ENCODE assay signal across 8 cellular contexts in the genomic region with DNA sequence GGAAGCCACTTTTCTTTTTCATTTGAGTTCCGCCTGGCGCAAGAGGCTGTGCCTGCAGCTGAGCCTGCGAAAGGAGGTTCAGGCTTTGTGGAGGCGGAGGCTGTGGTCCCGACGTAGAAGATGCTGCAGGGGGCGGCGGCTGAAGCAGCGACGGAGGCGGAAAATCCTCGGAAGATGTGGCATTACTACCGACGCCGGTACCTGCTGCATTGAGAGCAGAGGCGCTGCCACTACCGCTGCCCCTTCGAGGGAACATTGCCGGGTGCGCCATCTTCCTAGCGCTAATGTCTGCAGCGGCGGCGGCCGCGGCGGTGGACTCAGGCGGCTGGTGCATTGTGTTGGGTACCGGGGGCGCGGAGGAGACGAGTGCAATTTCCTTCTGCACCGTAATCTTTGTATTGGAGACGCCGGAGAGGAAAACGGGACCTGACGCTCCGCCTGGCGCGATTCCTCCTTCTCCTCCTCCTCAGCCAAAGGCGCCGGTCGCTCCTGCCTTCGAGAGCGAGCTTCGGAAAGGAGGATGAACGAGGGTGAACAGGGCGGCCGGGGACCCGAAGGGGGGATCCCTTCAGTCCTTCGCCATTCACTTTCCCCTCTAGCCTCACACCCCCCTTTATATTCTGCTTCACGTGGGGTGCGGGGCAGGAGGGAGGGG. TPM values are rescaled to one million over a fixed set of nuclear protein-coding genes. Genes with fewer than 3 reads are reported as not detected.
DNase-seq lines count a peak whose midpoint lies in the region; ATAC-seq and TF ChIP-seq lines count a peak whose summit lies in the region.

A gene (minus strand): TSS at position 590 of the 655 bp plus-strand sequence. CDS start 256 bp downstream, at position 334.

- DNase-seq in DMS79 (lab: John Stamatoyannopoulos, UW) (peak; percentile 27), KBM-7 (peak; percentile 60), WERI-Rb-1 (peak; percentile 22), T47D (ENCODE audit: low read depth in 1 of 2, low spot score in 1 of 2) (peak; percentile 13 to 20), gastrocnemius medialis (no peak)

- intact Hi-C loops in gastrocnemius medialis (cut with DNase I; ENCODE audit: low total_unique reads): loop anchor here (2.0 to 10.0 kb wide), 4 partner anchors 95 to 421 kb away; no protein-coding TSS in a partner anchor

- peak within 1 kb of the TSS; percentile 71 for H3K9ac ChIP-seq in iPS-18a (ENCODE audit: low read length)

- H3K27ac ChIP-seq in WERI-Rb-1 (peak within 1 kb of the TSS; percentile 82), iPS-18a (ENCODE audit: low read length) (peak within 1 kb of the TSS; percentile 44), gastrocnemius medialis (peak within 1 kb of the TSS; percentile 97 to 100 (median 99))

- peak in 1 of 2 donors; percentile 11 for TF ChIP-seq POLR2A in gastrocnemius medialis (IDR thresholded peaks at IDR 0.05)

- TF ChIP-seq CTCF in WERI-Rb-1 (IDR thresholded peaks at IDR 0.05; ENCODE audit: low read depth, low read length): no peak
- no peak for TF ChIP-seq CTCF in gastrocnemius medialis (IDR thresholded peaks at IDR 0.05 in 4 of 5, conservative IDR thresholded peaks at IDR 0.05 in 1 of 5)

- H3K36me3 ChIP-seq in WERI-Rb-1 (peaks cover 13% of the 10 kb centered on the region), iPS-18a (ENCODE audit: control insufficient read depth, low read depth, low read length) (peaks cover 6% of the 10 kb centered on the region), gastrocnemius medialis (no peaks in the 10 kb centered on the region)

- H3K27me3 ChIP-seq in WERI-Rb-1 (ENCODE audit: insufficient read depth, low read depth, severe bottlenecking) (no peaks in the 10 kb centered on the region), iPS-18a (ENCODE audit: control insufficient read depth, insufficient read depth, low read length) (no peaks in the 10 kb centered on the region), gastrocnemius medialis (no peaks in the 10 kb centered on the region)

- H3K4me3 ChIP-seq in WERI-Rb-1 (ENCODE audit: low read depth, low read length): peak within 1 kb of the TSS; percentile 80
- H3K4me3 ChIP-seq in iPS-18a (ENCODE audit: low read length): peak within 1 kb of the TSS; percentile 85
- H3K4me3 ChIP-seq in gastrocnemius medialis: peak within 1 kb of the TSS; percentile 85 to 98 (median 97)

- H3K9me3 ChIP-seq in WERI-Rb-1 (ENCODE audit: severe bottlenecking) (no peaks in the 10 kb centered on the region), iPS-18a (ENCODE audit: control insufficient read depth, low read depth, low read length) (no peaks in the 10 kb centered on the region), gastrocnemius medialis (no peaks in the 10 kb centered on the region)

- ATAC-seq in gastrocnemius medialis: no peak
- no peak for ATAC-seq in GM19463 (IDR thresholded peaks at IDR 0.05; ENCODE audit: unreplicated experiment)
- ATAC-seq in HG02840 (IDR thresholded peaks at IDR 0.05; ENCODE audit: low FRiP score, unreplicated experiment): no peak

- H3K4me1 ChIP-seq in iPS-18a (ENCODE audit: control insufficient read depth, low read depth, low read length): peaks cover 44% of the 10 kb centered on the region
- H3K4me1 ChIP-seq in gastrocnemius medialis: peaks cover 23 to 34% of the 10 kb centered on the region in 2 donors

- in situ Hi-C loops in KBM-7 (cut with MboI; ENCODE audit: low pct_unique_long_range_greater_than_20kb, low sequenced_read_pairs): no loop called here
- in situ Hi-C loops in T47D (cut with HindIII; ENCODE audit: low pct_unique_long_range_greater_than_20kb, low sequenced_read_pairs): no loop called here
- in situ Hi-C loops in gastrocnemius medialis (cut with MboI; ENCODE audit: low sequenced_read_pairs in 4 of 4): loop anchor here in 2 of 4 donors (25.0 kb wide), 1 partner anchor 386 kb away; no protein-coding TSS in a partner anchor

RNA-seq across cellular contexts. Expression of the gene that starts here (rescaled TPM):
- 100 to 1,000 TPM; 119 to 325 (median 193) TPM for total RNA-seq in gastrocnemius medialis

Comparison
In these comparisons a context has a peak if more than half of its experiments do, and no peak if none do; other contexts are left out.
1. DNase-seq: peak in DMS79 (single experiment), KBM-7 (single experiment), WERI-Rb-1 (single experiment) and T47D (2 of 2); none in gastrocnemius medialis (0 of 2).
2. H3K27ac ChIP-seq: peak in every context shown above with its lines; median percentile 99 in gastrocnemius medialis; 82 in WERI-Rb-1; 44 in iPS-18a.
3. Peak in every context shown above with its lines, with median percentiles within 50 percentile points of each other: H3K4me3 ChIP-seq.